ENCODE assay signal across 2 cellular contexts in the genomic region with DNA sequence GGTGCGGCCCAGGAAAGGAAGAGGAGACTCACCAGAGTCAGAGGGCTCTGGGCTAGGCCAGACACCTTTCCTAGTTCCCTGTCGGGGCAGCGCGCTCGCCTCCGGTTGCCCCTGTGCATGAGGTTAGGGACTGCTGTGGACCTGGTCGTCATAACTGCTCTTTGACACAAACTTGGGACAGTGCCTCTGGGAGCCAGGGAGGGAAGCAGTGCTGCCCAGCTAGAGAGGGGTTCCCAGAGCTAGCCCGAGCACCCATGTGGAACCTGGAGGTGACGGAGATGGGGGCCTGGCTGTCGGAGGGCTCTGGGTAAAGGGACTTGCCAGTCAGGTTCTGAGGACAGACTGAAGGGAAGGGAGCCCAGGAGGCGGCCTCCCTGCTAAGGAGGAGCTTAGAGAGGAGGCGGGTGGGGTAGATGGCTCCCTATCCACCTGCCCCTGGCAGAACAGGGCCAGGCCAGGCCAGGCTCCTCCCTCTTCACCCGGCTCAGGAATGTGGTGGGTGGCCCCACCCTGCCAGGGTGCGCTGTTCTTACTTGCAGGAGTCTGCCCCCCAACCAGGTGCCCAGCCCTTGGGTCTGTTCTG.
TF ChIP-seq lines count a peak whose summit lies in the region.

No MANE protein-coding gene starts in this region.

TF ChIP-seq in SK-N-SH, 30 proteins besides CTCF, POLR2A, EP300 and RAD21:
- TF ChIP-seq, protein P1, sequence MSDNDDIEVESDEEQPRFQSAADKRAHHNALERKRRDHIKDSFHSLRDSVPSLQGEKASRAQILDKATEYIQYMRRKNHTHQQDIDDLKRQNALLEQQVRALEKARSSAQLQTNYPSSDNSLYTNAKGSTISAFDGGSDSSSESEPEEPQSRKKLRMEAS (IDR thresholded peaks at IDR 0.05; ENCODE audit: low read depth): no peak
- TF ChIP-seq MEF2A (IDR thresholded peaks at IDR 0.05; ENCODE audit: borderline replicate concordance, low read depth) (no peak), GATA2 (CRISPR knock-in tag; IDR thresholded peaks at IDR 0.05) (no peak), RFX5 (IDR thresholded peaks at IDR 0.05; ENCODE audit: low read length) (no peak), POLR2AphosphoS5 (IDR thresholded peaks at IDR 0.05; ENCODE audit: low read depth, low read length) (no peak), SIN3A (IDR thresholded peaks at IDR 0.05; ENCODE audit: borderline replicate concordance, low read depth, low read length) (no peak), REST (IDR thresholded peaks at IDR 0.05; ENCODE audit: low read depth, low read length) (no peak), SMC3 (IDR thresholded peaks at IDR 0.05; ENCODE audit: low read depth, low read length) (no peak), IRF3 (IDR thresholded peaks at IDR 0.05; ENCODE audit: low read depth, low read length) (no peak), JUND (IDR thresholded peaks at IDR 0.05) (no peak), GABPA (IDR thresholded peaks at IDR 0.05; ENCODE audit: low read depth) (no peak)

TF ChIP-seq in SK-N-SH treated with all-trans-retinoic acid at 6 μM for 48 hours, 23 proteins besides CTCF, POLR2A, EP300 and RAD21 (continued from another document):
- TF ChIP-seq, protein P2, sequence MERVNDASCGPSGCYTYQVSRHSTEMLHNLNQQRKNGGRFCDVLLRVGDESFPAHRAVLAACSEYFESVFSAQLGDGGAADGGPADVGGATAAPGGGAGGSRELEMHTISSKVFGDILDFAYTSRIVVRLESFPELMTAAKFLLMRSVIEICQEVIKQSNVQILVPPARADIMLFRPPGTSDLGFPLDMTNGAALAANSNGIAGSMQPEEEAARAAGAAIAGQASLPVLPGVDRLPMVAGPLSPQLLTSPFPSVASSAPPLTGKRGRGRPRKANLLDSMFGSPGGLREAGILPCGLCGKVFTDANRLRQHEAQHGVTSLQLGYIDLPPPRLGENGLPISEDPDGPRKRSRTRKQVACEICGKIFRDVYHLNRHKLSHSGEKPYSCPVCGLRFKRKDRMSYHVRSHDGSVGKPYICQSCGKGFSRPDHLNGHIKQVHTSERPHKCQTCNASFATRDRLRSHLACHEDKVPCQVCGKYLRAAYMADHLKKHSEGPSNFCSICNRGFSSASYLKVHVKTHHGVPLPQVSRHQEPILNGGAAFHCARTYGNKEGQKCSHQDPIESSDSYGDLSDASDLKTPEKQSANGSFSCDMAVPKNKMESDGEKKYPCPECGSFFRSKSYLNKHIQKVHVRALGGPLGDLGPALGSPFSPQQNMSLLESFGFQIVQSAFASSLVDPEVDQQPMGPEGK (CRISPR knock-in tag; IDR thresholded peaks at IDR 0.05; ENCODE audit: borderline replicate concordance): no peak
- TF ChIP-seq TOX (CRISPR knock-in tag; IDR thresholded peaks at IDR 0.05; ENCODE audit: borderline replicate concordance) (no peak), POU6F1 (CRISPR knock-in tag; IDR thresholded peaks at IDR 0.05; ENCODE audit: borderline replicate concordance, low read depth) (no peak), GLIS3 (CRISPR knock-in tag; IDR thresholded peaks at IDR 0.05) (no peak), ZFP30 (CRISPR knock-in tag; IDR thresholded peaks at IDR 0.05) (no peak), TSHZ2 (CRISPR knock-in tag; IDR thresholded peaks at IDR 0.05) (no peak), CSDC2 (CRISPR knock-in tag; IDR thresholded peaks at IDR 0.05) (no peak), PPARA (CRISPR knock-in tag; IDR thresholded peaks at IDR 0.05; ENCODE audit: borderline replicate concordance) (no peak), BACH2 (CRISPR knock-in tag; IDR thresholded peaks at IDR 0.05; ENCODE audit: borderline replicate concordance) (no peak), ZFP3 (CRISPR knock-in tag; IDR thresholded peaks at IDR 0.05) (no peak)
TF ChIP-seq in SK-N-SH treated with all-trans-retinoic acid at 6 μM for 48 hours: peak in this region for 0.
